ENCODE assay signal across 19 cellular contexts in genomic region chr5:32030226-32030625, GRCh38.
DNase-seq lines count a peak whose midpoint lies in the region; ATAC-seq and TF ChIP-seq lines count a peak whose summit lies in the region.
"Had no signal": no experiment of that assay in that cellular context is flagged by ENCODE, and none has a peak within 500 bp of the region (broad histone marks: within the 10 kb centered on the region; RNA-seq: fewer than 3 reads in every experiment).

No MANE protein-coding gene starts in this region.

- DNase-seq in heart left ventricle = no peak
- no peak for DNase-seq in left cardiac atrium
- peak; percentile 76 for DNase-seq in M059J (ENCODE audit: low read depth)
- peak; percentile 60 for DNase-seq in dermis blood vessel endothelial cell
- no peak for DNase-seq in CD4-positive, alpha-beta T cell
- no peak for DNase-seq in stimulated activated CD4-positive, alpha-beta T cell treated with anti-CD3 and anti-CD28 coated beads, Interleukin-12 subunit alpha, Interleukin-12 subunit beta, amount 100 ng/mL, for 4 hours
- DNase-seq in SHP77 treated with DMSO at 0.1 percent for 48 hours (lab: John Stamatoyannopoulos, UW) = no peak
- DNase-seq: activated CD4-positive, alpha-beta T cell treated with anti-CD3 and anti-CD28 coated beads for 1 hour; activated T-cell treated with anti-CD3 and anti-CD28 coated beads, Interleukin-2, amount 50 U/mL, for 72 hours; aorta; lower lobe of right lung; NCI-H1048; NCI-H1930; occipital lobe; substantia nigra had no signal

- H3K4me1 Mint-ChIP-seq in CD4-positive, alpha-beta T cell (ENCODE audit: low read depth) = peaks cover 31% of the 10 kb centered on the region

- TF ChIP-seq POLR2A in heart left ventricle (IDR thresholded peaks at IDR 0.05) = no peak

- H3K4me3 Mint-ChIP-seq in CD4-positive, alpha-beta T cell = no peak overlapping the region
- H3K4me3 Mint-ChIP-seq: activated naive CD4-positive, alpha-beta T cell treated with anti-CD3 and anti-CD28 coated beads, Interleukin-2, amount 50 U/mL, for 24 hours; activated T-cell treated with anti-CD3 and anti-CD28 coated beads, Interleukin-2, amount 50 U/mL, for 72 hours had no signal

- CTCF ChIA-PET in CD4-positive, alpha-beta T cell (lab: Charles Lee) = no interaction called here

- ATAC-seq in heart left ventricle (no peak), left cardiac atrium (no peak)
- ATAC-seq in CD4-positive, alpha-beta T cell (ENCODE audit: poor library complexity) = no peak
- ATAC-seq: activated T-cell treated with anti-CD3 and anti-CD28 coated beads, Interleukin-2, amount 50 U/mL, for 72 hours; lower lobe of right lung had no signal

- intact Hi-C loops in heart left ventricle (cut with DNase I) = loop anchor here in 2 of 10 donors (5.0 kb wide), 2 partner anchors 103 to 178 kb away; no protein-coding TSS in a partner anchor
- intact Hi-C loops in left cardiac atrium (cut with DNase I) = no loop called here
- intact Hi-C loops in CD4-positive, alpha-beta T cell (cut with DNase I, micrococcal nuclease) = no loop called here

- H3K9ac ChIP-seq in subcutaneous abdominal adipose tissue (ENCODE audit: low read length in 5 of 5) = no peak overlapping the region
- H3K9ac ChIP-seq: KMS-11 had no signal

- POLR2A ChIA-PET in CD4-positive, alpha-beta T cell (lab: Charles Lee) = interaction anchor here (1.4 kb wide), 1 partner anchor 10 kb away, joined by 6 read pairs; no protein-coding TSS in a partner anchor

- WGBS in heart left ventricle, 4 donors = 65 to 75% (median 73%) methylated on average over 3 of the region's 3 CpGs

- TF ChIP-seq CTCF in heart left ventricle (IDR thresholded peaks at IDR 0.05) = no peak
- TF ChIP-seq CTCF in CD4-positive, alpha-beta T cell (IDR thresholded peaks at IDR 0.05) = no peak

- no peaks in the 10 kb centered on the region for H3K36me3 Mint-ChIP-seq in CD4-positive, alpha-beta T cell (ENCODE audit: low read depth)
- H3K36me3 Mint-ChIP-seq: activated naive CD4-positive, alpha-beta T cell treated with anti-CD3 and anti-CD28 coated beads, Interleukin-2, amount 50 U/mL, for 24 hours had no signal

- peaks cover 0 to under 1% (median 0%) of the 10 kb centered on the region in 9 donors for H3K36me3 ChIP-seq in heart left ventricle
- H3K36me3 ChIP-seq in subcutaneous abdominal adipose tissue (ENCODE audit: control insufficient read depth in 5 of 5, insufficient read depth in 5 of 5, low read length in 5 of 5) = no peaks in the 10 kb centered on the region
- H3K36me3 ChIP-seq: lower lobe of right lung had no signal

- H3K27ac ChIP-seq in heart left ventricle (peak overlapping the region in 11 of 12 donors; percentile 32 to 87 (median 81)), subcutaneous abdominal adipose tissue (ENCODE audit: low read depth, low read length) (peak overlapping the region; percentile 89)
- no peak overlapping the region for H3K27ac ChIP-seq in CD4-positive, alpha-beta T cell (ENCODE audit: low read depth, low read length)
- H3K27ac ChIP-seq: C4-2B, KMS-11 had no signal

- no peak overlapping the region for H3K27ac Mint-ChIP-seq in CD4-positive, alpha-beta T cell
- H3K27ac Mint-ChIP-seq: activated naive CD4-positive, alpha-beta T cell treated with anti-CD3 and anti-CD28 coated beads, Interleukin-2, amount 50 U/mL, for 24 hours; activated T-cell treated with anti-CD3 and anti-CD28 coated beads, Interleukin-2, amount 50 U/mL, for 72 hours had no signal

- no peaks in the 10 kb centered on the region for H3K9me3 Mint-ChIP-seq in CD4-positive, alpha-beta T cell
- H3K9me3 Mint-ChIP-seq: activated naive CD4-positive, alpha-beta T cell treated with anti-CD3 and anti-CD28 coated beads, Interleukin-2, amount 50 U/mL, for 24 hours; activated T-cell treated with anti-CD3 and anti-CD28 coated beads, Interleukin-2, amount 50 U/mL, for 72 hours had no signal

- H3K27me3 ChIP-seq in heart left ventricle = no peaks in the 10 kb centered on the region
- no peaks in the 10 kb centered on the region for H3K27me3 ChIP-seq in subcutaneous abdominal adipose tissue (ENCODE audit: control insufficient read depth in 5 of 5, insufficient read depth in 4 of 5, low read length in 5 of 5)
- H3K27me3 ChIP-seq in CD4-positive, alpha-beta T cell (ENCODE audit: control insufficient read depth, insufficient read depth, low read length) = no peaks in the 10 kb centered on the region

- H3K9me3 ChIP-seq in heart left ventricle = no peaks in the 10 kb centered on the region
- no peaks in the 10 kb centered on the region for H3K9me3 ChIP-seq in subcutaneous abdominal adipose tissue (ENCODE audit: control insufficient read depth in 5 of 5, low read length in 5 of 5)
- no peaks in the 10 kb centered on the region for H3K9me3 ChIP-seq in CD4-positive, alpha-beta T cell (ENCODE audit: control insufficient read depth, low read length)
- H3K9me3 ChIP-seq: lower lobe of right lung had no signal

- no peaks in the 10 kb centered on the region for H3K27me3 Mint-ChIP-seq in CD4-positive, alpha-beta T cell
- H3K27me3 Mint-ChIP-seq: activated naive CD4-positive, alpha-beta T cell treated with anti-CD3 and anti-CD28 coated beads, Interleukin-2, amount 50 U/mL, for 24 hours had no signal

- H3K4me3 ChIP-seq in heart left ventricle (no peak overlapping the region), subcutaneous abdominal adipose tissue (ENCODE audit: low read depth in 1 of 5, low read length in 5 of 5) (peak overlapping the region in 1 of 5 donors; percentile 7)
- H3K4me3 ChIP-seq: lower lobe of right lung had no signal

- H3K4me1 ChIP-seq in heart left ventricle = peaks cover 19 to 83% (median 63%) of the 10 kb centered on the region in 12 donors
- H3K4me1 ChIP-seq in subcutaneous abdominal adipose tissue (ENCODE audit: control insufficient read depth in 5 of 5, insufficient read depth in 5 of 5, low read length in 5 of 5) = peaks cover 11 to 85% (median 70%) of the 10 kb centered on the region in 5 donors

Comparison
In these comparisons a context has a peak if more than half of its experiments do, and no peak if none do; other contexts are left out.
1. DNase-seq: peak in M059J (single experiment) and dermis blood vessel endothelial cell (single experiment); none in heart left ventricle (0 of 5), left cardiac atrium (single experiment), CD4-positive, alpha-beta T cell (0 of 10), stimulated activated CD4-positive, alpha-beta T cell treated with anti-CD3 and anti-CD28 coated beads, Interleukin-12 subunit alpha, Interleukin-12 subunit beta, amount 100 ng/mL, for 4 hours (single experiment) and SHP77 treated with DMSO at 0.1 percent for 48 hours (single experiment).